Comparison of ENCODE assay signal across 8 cellular contexts in genomic region chr3:10198761-10199688, GRCh38. TPM values are rescaled to one million over a fixed set of nuclear protein-coding genes. Genes with fewer than 3 reads are reported as not detected.
DNase-seq lines count a peak whose midpoint lies in the region; ATAC-seq and TF ChIP-seq lines count a peak whose summit lies in the region.

No MANE protein-coding gene starts in this region.

- intact Hi-C loops in lower lobe of right lung (cut with DNase I) = no loop called here

- peaks cover 37% of the 10 kb centered on the region for H3K4me1 ChIP-seq in RWPE2 (ENCODE audit: insufficient read depth, poor library complexity, severe bottlenecking)
- peaks cover 44% of the 10 kb centered on the region for H3K4me1 ChIP-seq in lower lobe of right lung

- peaks cover 93% of the 10 kb centered on the region for H3K4me1 Mint-ChIP-seq in activated naive CD4-positive, alpha-beta T cell treated with anti-CD3 and anti-CD28 coated beads, Interleukin-2, amount 10 ng/mL, durations not matched to agents 7 days and 5 days
- peaks cover 74% of the 10 kb centered on the region for H3K4me1 Mint-ChIP-seq in stimulated activated memory B cell treated with anti-CD40 and anti-IgM and Interleukin-4, amounts not matched to agents 10 μg/mL and 1 μg/mL and 100 μg/mL, for 72 hours

- CTCF ChIA-PET in activated naive CD4-positive, alpha-beta T cell treated with anti-CD3 and anti-CD28 coated beads, Interleukin-2, amount 10 ng/mL, durations not matched to agents 7 days and 5 days (lab: Charles Lee) = interaction anchor here (0.6 to 2.2 kb wide), 4 partner anchors 10 to 59 kb away, joined by 4 to 10 read pairs (median 7); no protein-coding TSS in a partner anchor

- peak; percentile 64 for ATAC-seq in GM18858 (IDR thresholded peaks at IDR 0.05; ENCODE audit: unreplicated experiment)
- peak; percentile 70 for ATAC-seq in HG02870 (IDR thresholded peaks at IDR 0.05; ENCODE audit: unreplicated experiment)
- ATAC-seq in RWPE2 (ENCODE audit: low read depth) = peak; percentile 89
- ATAC-seq in lower lobe of right lung = peak; percentile 76 to 81
- peak; percentile 88 for ATAC-seq in stimulated activated memory B cell treated with anti-CD40 and anti-IgM and Interleukin-4, amounts not matched to agents 10 μg/mL and 1 μg/mL and 100 μg/mL, for 72 hours

- H3K27ac Mint-ChIP-seq in activated naive CD4-positive, alpha-beta T cell treated with anti-CD3 and anti-CD28 coated beads, Interleukin-2, amount 10 ng/mL, durations not matched to agents 7 days and 5 days = peak overlapping the region; percentile 95
- peak overlapping the region; percentile 91 for H3K27ac Mint-ChIP-seq in stimulated activated memory B cell treated with anti-CD40 and anti-IgM and Interleukin-4, amounts not matched to agents 10 μg/mL and 1 μg/mL and 100 μg/mL, for 72 hours

- no peak overlapping the region for H3K4me3 ChIP-seq in RWPE2 (ENCODE audit: severe bottlenecking)
- no peak overlapping the region for H3K4me3 ChIP-seq in lower lobe of right lung

- H3K27me3 ChIP-seq in RWPE2 (ENCODE audit: insufficient read depth, poor library complexity, severe bottlenecking) (no peaks in the 10 kb centered on the region), lower lobe of right lung (ENCODE audit: low read depth) (no peaks in the 10 kb centered on the region)

- H3K27ac ChIP-seq in RWPE2 (ENCODE audit: poor library complexity, severe bottlenecking) (peak overlapping the region; percentile 65), lower lobe of right lung (peak overlapping the region; percentile 56)

- no peaks in the 10 kb centered on the region for H3K27me3 Mint-ChIP-seq in activated naive CD4-positive, alpha-beta T cell treated with anti-CD3 and anti-CD28 coated beads, Interleukin-2, amount 10 ng/mL, durations not matched to agents 7 days and 5 days
- no peaks in the 10 kb centered on the region for H3K27me3 Mint-ChIP-seq in stimulated activated memory B cell treated with anti-CD40 and anti-IgM and Interleukin-4, amounts not matched to agents 10 μg/mL and 1 μg/mL and 100 μg/mL, for 72 hours

- peaks cover 17% of the 10 kb centered on the region for H3K36me3 Mint-ChIP-seq in activated naive CD4-positive, alpha-beta T cell treated with anti-CD3 and anti-CD28 coated beads, Interleukin-2, amount 10 ng/mL, durations not matched to agents 7 days and 5 days
- peaks cover 19% of the 10 kb centered on the region for H3K36me3 Mint-ChIP-seq in stimulated activated memory B cell treated with anti-CD40 and anti-IgM and Interleukin-4, amounts not matched to agents 10 μg/mL and 1 μg/mL and 100 μg/mL, for 72 hours

- H3K36me3 ChIP-seq in RWPE2 (ENCODE audit: low read depth) = peaks cover 5% of the 10 kb centered on the region; the same call in 1 of the 2 replicates
- H3K36me3 ChIP-seq in lower lobe of right lung = peaks cover 13% of the 10 kb centered on the region

- no peaks in the 10 kb centered on the region for H3K9me3 Mint-ChIP-seq in activated naive CD4-positive, alpha-beta T cell treated with anti-CD3 and anti-CD28 coated beads, Interleukin-2, amount 10 ng/mL, durations not matched to agents 7 days and 5 days
- H3K9me3 Mint-ChIP-seq in stimulated activated memory B cell treated with anti-CD40 and anti-IgM and Interleukin-4, amounts not matched to agents 10 μg/mL and 1 μg/mL and 100 μg/mL, for 72 hours = no peaks in the 10 kb centered on the region

- TF ChIP-seq CTCF in RWPE2 (IDR thresholded peaks at IDR 0.05; ENCODE audit: poor library complexity, severe bottlenecking) (no peak), lower lobe of right lung (IDR thresholded peaks at IDR 0.05) (no peak)

- peak overlapping the region; percentile 11 for H3K4me3 Mint-ChIP-seq in activated naive CD4-positive, alpha-beta T cell treated with anti-CD3 and anti-CD28 coated beads, Interleukin-2, amount 10 ng/mL, durations not matched to agents 7 days and 5 days
- H3K4me3 Mint-ChIP-seq in stimulated activated memory B cell treated with anti-CD40 and anti-IgM and Interleukin-4, amounts not matched to agents 10 μg/mL and 1 μg/mL and 100 μg/mL, for 72 hours = peak overlapping the region; percentile 58

- DNase-seq in RWPE2 (ENCODE audit: low spot score) (peak; percentile 84), lower lobe of right lung (no peak), NCI-H1048 (lab: John Stamatoyannopoulos, UW) (no peak), DMS79 (lab: John Stamatoyannopoulos, UW) (no peak)
- peak; percentile 87 for DNase-seq in activated naive CD4-positive, alpha-beta T cell treated with anti-CD3 and anti-CD28 coated beads, Interleukin-2, amount 10 ng/mL, durations not matched to agents 7 days and 5 days

- H3K9me3 ChIP-seq in RWPE2 (ENCODE audit: severe bottlenecking) = no peaks in the 10 kb centered on the region
- H3K9me3 ChIP-seq in lower lobe of right lung = no peaks in the 10 kb centered on the region

RNA-seq across cellular contexts. Expression of gene IRAK2, which starts 34.3 kb away (rescaled TPM):
- 3.9 TPM for total RNA-seq in lower lobe of right lung

RNA-seq across cellular contexts. Expression of gene TATDN2, which starts 49.2 kb away (rescaled TPM):
- 36.0 TPM for total RNA-seq in lower lobe of right lung

RNA-seq across cellular contexts. Expression of gene VHL, which starts 57.4 kb away (rescaled TPM):
- 38.1 TPM for total RNA-seq in lower lobe of right lung

Comparison
In these comparisons a context has a peak if more than half of its experiments do, and no peak if none do; other contexts are left out.
1. DNase-seq: peak in RWPE2 (single experiment) and activated naive CD4-positive, alpha-beta T cell treated with anti-CD3 and anti-CD28 coated beads, Interleukin-2, amount 10 ng/mL, durations not matched to agents 7 days and 5 days (single experiment); none in lower lobe of right lung (single experiment), NCI-H1048 (single experiment) and DMS79 (single experiment).
2. Peak in every context shown above with its lines, with median percentiles within 50 percentile points of each other: ATAC-seq.